1 cellular context compared by ENCODE assay signal in genomic region chr2:69943841-69944604, GRCh38.
A peak's percentile ranks its signal among the peaks of the same experiment; 100 is the strongest.
TF ChIP-seq lines count a peak whose summit lies in the region.

No MANE protein-coding gene starts in this region.

TF ChIP-seq in K562, 482 proteins besides CTCF, POLR2A, EP300 and RAD21 (continued from another document):
- 0 out of 2 replicates have a peak, but pooled peaks have one; percentile 13 for TF ChIP-seq ZFX (CRISPR knock-in tag; IDR thresholded peaks at IDR 0.05)
- no peak for TF ChIP-seq RUNX1 (IDR thresholded peaks at IDR 0.05; ENCODE audit: low read depth)
- TF ChIP-seq NCOA1 (IDR thresholded peaks at IDR 0.05; ENCODE audit: low read depth): no peak
